Comparison of ENCODE assay signal across 7 cellular contexts in genomic region chr4:118280501-118281218, GRCh38.
DNase-seq lines count a peak whose midpoint lies in the region; ATAC-seq, FAIRE-seq and TF ChIP-seq lines count a peak whose summit lies in the region.

No MANE protein-coding gene starts in this region.

- intact Hi-C loops in PC-3 (cut with micrococcal nuclease) = loop anchor here (2.0 to 10.0 kb wide), 4 partner anchors 47 to 314 kb away; partner anchors contain the start of gene PRSS12
- intact Hi-C loops in ascending aorta (cut with DNase I) = no loop called here

- peaks cover 15% of the 10 kb centered on the region for H3K4me1 ChIP-seq in PC-3 (ENCODE audit: insufficient read depth, low read length)
- H3K4me1 ChIP-seq in ascending aorta = peaks cover 0 to 6% of the 10 kb centered on the region in 2 donors
- H3K4me1 ChIP-seq in hepatocyte (ENCODE audit: insufficient read depth) = peaks cover 26% of the 10 kb centered on the region
- peaks cover 0 to 4% of the 10 kb centered on the region in 2 donors for H3K4me1 ChIP-seq in small intestine (ENCODE audit: control insufficient read depth in 2 of 2, insufficient read depth in 1 of 2, low read depth in 1 of 2, low read length in 1 of 2)

- CTCF ChIA-PET in PC-3 (lab: Charles Lee) = no interaction called here

- H3K79me2 ChIP-seq in PC-3 (ENCODE audit: low read length) (peaks cover 21% of the 10 kb centered on the region), hepatocyte (peaks cover 22% of the 10 kb centered on the region)

- no peak overlapping the region for H2AFZ ChIP-seq in PC-3 (ENCODE audit: low read length)
- H2AFZ ChIP-seq in hepatocyte = no peak overlapping the region

- no TSS peak for BruUV-seq in PC-3 (replicated peaks; lab: Mats Ljungman, UMichigan)

- H3K9me2 ChIP-seq in PC-3 (replicated peaks; ENCODE audit: low read length) = no peaks in the 10 kb centered on the region
- no peaks in the 10 kb centered on the region for H3K9me2 ChIP-seq in hepatocyte (replicated peaks; ENCODE audit: insufficient read depth)

- H3K9ac ChIP-seq in PC-3 (ENCODE audit: low read length) = peak overlapping the region; percentile 100

- H3K4me3 ChIP-seq in PC-3 (ENCODE audit: low read length) = peak overlapping the region; percentile 100
- no peak overlapping the region for H3K4me3 ChIP-seq in ascending aorta
- peak overlapping the region; percentile 83 for H3K4me3 ChIP-seq in hepatocyte
- no peak overlapping the region for H3K4me3 ChIP-seq in small intestine (ENCODE audit: low read depth in 1 of 2, low read length in 2 of 2)

- H3K27me3 ChIP-seq in PC-3 (ENCODE audit: low read length) = no peaks in the 10 kb centered on the region
- H3K27me3 ChIP-seq in ascending aorta = no peaks in the 10 kb centered on the region
- H3K27me3 ChIP-seq in hepatocyte = no peaks in the 10 kb centered on the region
- H3K27me3 ChIP-seq in small intestine (ENCODE audit: control insufficient read depth in 2 of 2, insufficient read depth in 2 of 2, low read length in 2 of 2) = no peaks in the 10 kb centered on the region

- DNase-seq in ELR (ENCODE audit: low read depth) (peak; percentile 78), GM20000 (ENCODE audit: low spot score) (no peak), HuH-7 (ENCODE audit: low spot score) (peak; percentile 31), PC-3 (peak; percentile 60), ascending aorta (ENCODE audit: low spot score in 2 of 2) (no peak), hepatocyte (ENCODE audit: low spot score) (peak; percentile 77), small intestine (peak; percentile 79)

- H3K36me3 ChIP-seq in PC-3 (ENCODE audit: low read depth, low read length) (peaks cover 27% of the 10 kb centered on the region), ascending aorta (no peaks in the 10 kb centered on the region), hepatocyte (replicated peaks; ENCODE audit: insufficient read depth, low read depth) (no peaks in the 10 kb centered on the region), small intestine (ENCODE audit: control insufficient read depth in 2 of 2, insufficient read depth in 2 of 2, low read length in 2 of 2) (no peaks in the 10 kb centered on the region)

- POLR2A ChIA-PET in PC-3 (lab: Charles Lee; ENCODE audit: unreplicated experiment) = no interaction called here

- WGBS in hepatocyte (ENCODE audit: low lambda C conversion rate, missing lambda C conversion rate) = 6% methylated on average over 2 of the region's 2 CpGs
- 0 to 8% (median 3%) methylated on average over 2 of the region's 2 CpGs for WGBS in small intestine, 3 donors

- TF ChIP-seq CTCF in GM20000 (IDR thresholded peaks at IDR 0.05; ENCODE audit: extremely low read depth, missing control alignments) (peak; percentile 46), PC-3 (conservative IDR thresholded peaks at IDR 0.05; ENCODE audit: low read depth, low read length) (peak; percentile 60), ascending aorta (IDR thresholded peaks at IDR 0.05) (peak in 2 of 3 experiments; percentile 28 to 44), hepatocyte (IDR thresholded peaks at IDR 0.05; ENCODE audit: poor library complexity) (peak; percentile 81)

- ATAC-seq in PC-3 = peak; percentile 35

- H3K4me2 ChIP-seq in PC-3 (ENCODE audit: low read length) (peak overlapping the region; percentile 96), hepatocyte (peak overlapping the region; percentile 89)

- FAIRE-seq in small intestine (lab: Jason Lieb, UNC) = no peak

- H3K9me3 ChIP-seq in PC-3 (ENCODE audit: low read length) (no peaks in the 10 kb centered on the region), ascending aorta (no peaks in the 10 kb centered on the region), hepatocyte (ENCODE audit: low read depth) (no peaks in the 10 kb centered on the region), small intestine (ENCODE audit: control insufficient read depth, low read depth) (no peaks in the 10 kb centered on the region)

- H3K27ac ChIP-seq in PC-3 (ENCODE audit: low read length) = no peak overlapping the region
- H3K27ac ChIP-seq in ascending aorta = no peak overlapping the region
- H3K27ac ChIP-seq in hepatocyte = peak overlapping the region; percentile 13
- no peak overlapping the region for H3K27ac ChIP-seq in small intestine (ENCODE audit: low read depth in 1 of 2, low read length in 1 of 2)

- peaks cover 31% of the 10 kb centered on the region for H4K20me1 ChIP-seq in PC-3 (ENCODE audit: low read length)
- H4K20me1 ChIP-seq in hepatocyte (ENCODE audit: insufficient read depth, poor library complexity, severe bottlenecking) = no peaks in the 10 kb centered on the region

- peaks cover 24% of the 10 kb centered on the region for H3F3A ChIP-seq in PC-3 (ENCODE audit: low read length, unreplicated experiment)

Comparison
In these comparisons a context has a peak if more than half of its experiments do, and no peak if none do; other contexts are left out.
1. DNase-seq: peak in ELR (single experiment), HuH-7 (single experiment), PC-3 (single experiment), hepatocyte (single experiment) and small intestine (single experiment); none in GM20000 (single experiment) and ascending aorta (0 of 2).
2. H3K4me3 ChIP-seq: peak in PC-3 (single experiment) and hepatocyte (single experiment); none in ascending aorta (0 of 2) and small intestine (0 of 2).
3. Peak in every context shown above with its lines, with median percentiles within 50 percentile points of each other: CTCF ChIP-seq.